ENCODE assay signal across 10 cellular contexts in the genomic region with DNA sequence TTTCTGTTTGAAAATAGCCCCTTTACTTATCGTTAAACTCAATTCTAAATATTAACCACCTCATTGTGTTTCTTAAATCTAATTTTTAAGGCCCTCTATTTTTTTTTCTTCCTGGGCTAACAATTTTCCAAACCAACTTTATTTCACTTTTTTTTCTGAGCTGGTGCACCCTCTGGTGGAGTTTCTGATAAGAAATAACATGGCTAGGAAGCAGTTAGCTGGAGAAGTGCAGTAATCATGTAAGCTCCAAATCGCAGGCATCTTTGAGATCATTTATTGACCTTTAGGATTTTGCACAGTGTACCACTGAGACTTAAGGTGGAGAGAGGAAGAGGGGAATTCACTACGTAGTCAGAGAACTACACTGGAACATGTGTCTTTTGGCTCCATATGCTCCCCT. TPM values are rescaled to one million over a fixed set of nuclear protein-coding genes. Genes with fewer than 3 reads are reported as not detected.
A peak's percentile ranks its signal among the peaks of the same experiment; 100 is the strongest.
DNase-seq lines count a peak whose midpoint lies in the region; ATAC-seq and TF ChIP-seq lines count a peak whose summit lies in the region.
"Had no signal": no experiment of that assay in that cellular context is flagged by ENCODE, and none has a peak within 500 bp of the region (broad histone marks: within the 10 kb centered on the region; RNA-seq: fewer than 3 reads in every experiment).

No MANE protein-coding gene starts in this region.

- no peak overlapping the region for H3K27ac Mint-ChIP-seq in nephron
- no peak overlapping the region for H3K27ac Mint-ChIP-seq in stimulated activated naive CD8-positive, alpha-beta T cell treated with anti-CD3 and anti-CD28 coated beads, Interleukin-15, amount 100 ng/mL, for 72 hours
- H3K27ac Mint-ChIP-seq: activated naive CD8-positive, alpha-beta T cell treated with anti-CD3 and anti-CD28 coated beads, Interleukin-2, amount 50 U/mL, for 24 hours had no signal

- H3K27me3 Mint-ChIP-seq in nephron (ENCODE audit: low read depth), result peaks cover 4% of the 10 kb centered on the region
- H3K27me3 Mint-ChIP-seq in stimulated activated naive CD8-positive, alpha-beta T cell treated with anti-CD3 and anti-CD28 coated beads, Interleukin-15, amount 100 ng/mL, for 72 hours, result peaks cover 6% of the 10 kb centered on the region

- no peaks in the 10 kb centered on the region for H3K9me3 Mint-ChIP-seq in nephron
- no peaks in the 10 kb centered on the region for H3K9me3 Mint-ChIP-seq in stimulated activated naive CD8-positive, alpha-beta T cell treated with anti-CD3 and anti-CD28 coated beads, Interleukin-15, amount 100 ng/mL, for 72 hours
- H3K9me3 Mint-ChIP-seq: activated naive CD8-positive, alpha-beta T cell treated with anti-CD3 and anti-CD28 coated beads, Interleukin-2, amount 50 U/mL, for 24 hours had no signal

- no peaks in the 10 kb centered on the region for H3K36me3 Mint-ChIP-seq in nephron (ENCODE audit: low read depth)

- no peak overlapping the region for H3K4me3 ChIP-seq in cardiac fibroblast (replicated peaks in 1 of 2; ENCODE audit: low read depth in 2 of 2, low read length in 2 of 2)

- TF ChIP-seq CTCF in cardiac fibroblast (IDR thresholded peaks at IDR 0.05; ENCODE audit: low read depth, low read length), result no peak
- peak; percentile 25 to 47 (median 27) for TF ChIP-seq CTCF in nephron (IDR thresholded peaks at IDR 0.05; ENCODE audit: unreplicated experiment in 3 of 3)

- DNase-seq in ELR (ENCODE audit: low read depth) (peak; percentile 58), NAMALWA (ENCODE audit: low spot score) (peak; percentile 7), cardiac fibroblast (ENCODE audit: low read depth in 2 of 2) (peak; percentile 23 to 43), cardiac septum (ENCODE audit: low spot score) (no peak), NCI-H1048 (lab: John Stamatoyannopoulos, UW) (no peak)
- no peak for DNase-seq in stimulated activated naive CD8-positive, alpha-beta T cell treated with anti-CD3 and anti-CD28 coated beads, Interleukin-15, amount 100 ng/mL, for 72 hours
- DNase-seq: activated CD4-positive, alpha-beta T cell treated with anti-CD3 and anti-CD28 coated beads for 48 hours; activated naive CD8-positive, alpha-beta T cell treated with anti-CD3 and anti-CD28 coated beads, Interleukin-2, amount 50 U/mL, for 24 hours had no signal

- H3K4me1 Mint-ChIP-seq in nephron, result peaks cover 5% of the 10 kb centered on the region
- H3K4me1 Mint-ChIP-seq in stimulated activated naive CD8-positive, alpha-beta T cell treated with anti-CD3 and anti-CD28 coated beads, Interleukin-15, amount 100 ng/mL, for 72 hours, result peaks cover 9% of the 10 kb centered on the region

- no peak for ATAC-seq in HG02571 (IDR thresholded peaks at IDR 0.05; ENCODE audit: unreplicated experiment)
- no peak for ATAC-seq in stimulated activated naive CD8-positive, alpha-beta T cell treated with anti-CD3 and anti-CD28 coated beads, Interleukin-15, amount 100 ng/mL, for 72 hours
- ATAC-seq: activated naive CD8-positive, alpha-beta T cell treated with anti-CD3 and anti-CD28 coated beads, Interleukin-2, amount 50 U/mL, for 24 hours had no signal

- intact Hi-C loops in cardiac septum (cut with DNase I), result no loop called here

- H3K4me3 Mint-ChIP-seq in nephron, result no peak overlapping the region
- H3K4me3 Mint-ChIP-seq in stimulated activated naive CD8-positive, alpha-beta T cell treated with anti-CD3 and anti-CD28 coated beads, Interleukin-15, amount 100 ng/mL, for 72 hours, result no peak overlapping the region
- H3K4me3 Mint-ChIP-seq: activated naive CD8-positive, alpha-beta T cell treated with anti-CD3 and anti-CD28 coated beads, Interleukin-2, amount 50 U/mL, for 24 hours had no signal

RNA-seq across cellular contexts. Expression of a gene that starts 6.4 kb away (rescaled TPM):
- total RNA-seq in cardiac septum, result not detected

RNA-seq across cellular contexts. Expression of a gene that starts 55.3 kb away (rescaled TPM):
- not detected for total RNA-seq in cardiac septum

Comparison
In these comparisons a context has a peak if more than half of its experiments do, and no peak if none do; other contexts are left out.
1. DNase-seq: peak in ELR (single experiment), NAMALWA (single experiment) and cardiac fibroblast (2 of 2); none in stimulated activated naive CD8-positive, alpha-beta T cell treated with anti-CD3 and anti-CD28 coated beads, Interleukin-15, amount 100 ng/mL, for 72 hours (0 of 2), cardiac septum (single experiment) and NCI-H1048 (single experiment).